In the genomic region with DNA sequence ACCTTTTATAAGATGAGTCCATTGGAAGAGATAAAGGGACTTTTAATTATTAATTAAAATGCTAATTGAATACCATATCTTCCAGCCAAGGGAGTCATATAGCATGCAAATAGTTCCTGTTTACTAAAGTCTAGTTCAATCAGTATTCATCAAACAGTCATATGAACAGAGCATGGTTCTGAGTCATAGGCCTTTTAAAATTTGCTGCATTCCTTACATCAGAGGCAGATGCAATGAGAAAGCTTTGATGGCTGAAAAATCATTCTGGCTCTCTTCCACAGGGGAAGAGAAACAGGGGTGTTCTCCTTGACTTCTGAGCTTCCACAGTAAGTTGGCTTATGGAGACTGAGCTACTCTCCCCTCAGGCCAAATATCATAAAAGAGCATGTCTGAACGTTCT, we compare ENCODE assay signal across 1 cellular context.
A peak's percentile ranks its signal among the peaks of the same experiment; 100 is the strongest.
TF ChIP-seq lines count a peak whose summit lies in the region.

No MANE protein-coding gene starts in this region.

TF ChIP-seq in IMR-90, 13 proteins besides CTCF, POLR2A, EP300 and RAD21:
- peak; percentile 59 for TF ChIP-seq FOS (IDR thresholded peaks at IDR 0.05; ENCODE audit: low read depth, low read length)
- TF ChIP-seq CEBPB (IDR thresholded peaks at IDR 0.05; ENCODE audit: low read depth, low read length) = peak; percentile 55; the same call in 1 of the 2 replicates
- no peak for TF ChIP-seq MAFK (IDR thresholded peaks at IDR 0.05; ENCODE audit: low read depth, low read length)
TF ChIP-seq in IMR-90: peak in this region for 2.
